In the genomic region with DNA sequence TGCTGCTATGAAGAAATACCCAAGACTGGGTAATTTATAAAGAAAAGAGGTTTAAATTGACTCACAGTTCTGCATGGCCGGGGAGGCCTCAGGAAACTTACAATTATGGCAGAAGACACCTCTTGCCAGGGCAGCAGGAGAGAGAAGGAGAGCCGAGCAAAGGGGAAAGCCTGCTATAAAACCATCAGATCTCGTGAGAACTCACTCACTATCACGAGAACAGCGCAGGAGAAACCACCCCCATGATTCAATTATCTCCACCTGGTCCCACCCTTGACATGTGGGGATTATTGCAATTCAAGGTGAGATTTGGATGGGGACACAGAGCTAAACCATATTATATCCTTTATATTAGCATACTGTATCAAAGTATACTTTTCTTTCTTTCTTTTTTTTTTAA, we compare ENCODE assay signal across 6 cellular contexts. TPM values are rescaled to one million over a fixed set of nuclear protein-coding genes. Genes with fewer than 3 reads are reported as not detected.
"Had no signal": no experiment of that assay in that cellular context is flagged by ENCODE, and none has a peak within 500 bp of the region (broad histone marks: within the 10 kb centered on the region; RNA-seq: fewer than 3 reads in every experiment).

No MANE protein-coding gene starts in this region.

RNA-seq across cellular contexts. Expression of a gene that starts 42.2 kb away (rescaled TPM):
- total RNA-seq: activated naive CD4-positive, alpha-beta T cell treated with anti-CD3 and anti-CD28 coated beads for 36 hours; activated naive CD4-positive, alpha-beta T cell treated with anti-CD3 and anti-CD28 coated beads, Interleukin-2, amount 50 U/mL, for 72 hours; activated naive CD8-positive, alpha-beta T cell treated with anti-CD3 and anti-CD28 coated beads for 36 hours; activated naive CD8-positive, alpha-beta T cell treated with anti-CD3 and anti-CD28 coated beads, Interleukin-2, amount 10 ng/mL, durations not matched to agents 7 days and 5 days; activated T-cell treated with anti-CD3 and anti-CD28 coated beads, Interleukin-2, amount 50 U/mL, for 72 hours; activated T-helper 1 cell treated with anti-CD3 and anti-CD28 coated beads, Interleukin-12 subunit alpha, Interleukin-12 subunit beta, Interleukin-2, Interleukin-4 antibody, amounts not matched to agents 30 ng/mL and 10 ng/mL and 1 ng/mL, durations not matched to agents 14 hours and 24 hours and 36 hours had no signal
